In the genomic region with DNA sequence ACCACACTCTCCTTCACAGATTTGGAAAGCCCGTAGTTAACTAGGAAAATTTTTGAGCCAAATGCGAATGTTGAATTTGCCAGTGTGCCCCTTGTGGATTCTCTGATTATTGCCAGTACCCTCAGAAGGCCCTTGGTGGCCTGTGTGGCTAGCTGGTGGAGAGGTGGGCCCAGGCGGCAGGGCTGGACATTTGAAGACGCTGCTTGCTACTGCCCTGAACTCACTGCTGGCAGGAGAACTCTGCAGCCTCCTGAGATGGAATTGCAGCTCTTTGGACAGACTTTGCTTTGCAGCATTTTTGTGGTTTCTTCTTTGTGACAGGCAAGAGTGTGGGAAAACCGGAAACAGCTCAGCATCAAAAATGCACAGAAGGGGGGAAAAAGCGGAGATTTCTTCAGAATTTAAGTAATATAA, we compare ENCODE assay signal across 10 cellular contexts.
DNase-seq lines count a peak whose midpoint lies in the region; ATAC-seq and TF ChIP-seq lines count a peak whose summit lies in the region.
"Had no signal": no experiment of that assay in that cellular context is flagged by ENCODE, and none has a peak within 500 bp of the region (broad histone marks: within the 10 kb centered on the region; RNA-seq: fewer than 3 reads in every experiment).

No MANE protein-coding gene starts in this region.

- H4K91ac ChIP-seq in trophoblast cell (ENCODE audit: low read depth, low read length): no peak overlapping the region

- no peaks in the 10 kb centered on the region for H3K27me3 Mint-ChIP-seq in stimulated activated naive CD8-positive, alpha-beta T cell treated with anti-CD3 and anti-CD28 coated beads, Interleukin-15, amount 100 ng/mL, for 72 hours

- peaks cover 0 to 2% of the 10 kb centered on the region in 2 experiments for H3K36me3 ChIP-seq in trophoblast cell (ENCODE audit: control insufficient read depth in 1 of 2, insufficient read depth in 2 of 2, low read length in 2 of 2)

- H3K4me3 ChIP-seq in dorsolateral prefrontal cortex: no peak overlapping the region
- H3K4me3 ChIP-seq in trophoblast cell (ENCODE audit: low read depth, low read length): no peak overlapping the region

- WGBS in trophoblast cell (ENCODE audit: extremely low coverage, insufficient coverage, insufficient read length): no CpG with 5 or more reads among the region's 6 CpGs

- DNase-seq in EL: peak; percentile 87
- peak; percentile 8 for DNase-seq in NAMALWA (ENCODE audit: low spot score)
- DNase-seq in dorsolateral prefrontal cortex: no peak
- peak; percentile 1 to 24 for DNase-seq in trophoblast cell
- DNase-seq in retina: no peak
- no peak for DNase-seq in stimulated activated naive CD8-positive, alpha-beta T cell treated with anti-CD3 and anti-CD28 coated beads, Interleukin-15, amount 100 ng/mL, for 72 hours
- DNase-seq in activated CD4-positive, alpha-beta T cell treated with anti-CD3 and anti-CD28 coated beads, Interleukin-2, amount 50 U/mL, for 48 hours: no peak
- DNase-seq: immature natural killer cell, NCI-H1417 treated with DMSO at 0.1 percent for 48 hours had no signal

- H2BK120ac ChIP-seq in trophoblast cell (ENCODE audit: insufficient read depth, low read length, poor library complexity): no peak overlapping the region

- H3K9ac ChIP-seq in trophoblast cell (ENCODE audit: low read length): no peak overlapping the region

- no peak overlapping the region for H2BK5ac ChIP-seq in trophoblast cell (ENCODE audit: low read depth, low read length, poor library complexity)

- TF ChIP-seq CTCF in dorsolateral prefrontal cortex (IDR thresholded peaks at IDR 0.05 in 54 of 56, conservative IDR thresholded peaks at IDR 0.05 in 2 of 56; ENCODE audit: low read depth in 1 of 56, partially characterized antibody in 56 of 56): peak in 46 of 56 donors; percentile 11 to 60 (median 36)

- H3K14ac ChIP-seq in trophoblast cell (ENCODE audit: low read length): no peak overlapping the region

- H3K4ac ChIP-seq in trophoblast cell (ENCODE audit: low read depth, low read length): no peak overlapping the region

- H4K12ac ChIP-seq in trophoblast cell (ENCODE audit: low read depth, low read length): no peak overlapping the region

- no peak overlapping the region for H2BK12ac ChIP-seq in trophoblast cell (ENCODE audit: low read length)

- H3K79me1 ChIP-seq in trophoblast cell (ENCODE audit: low read length): peaks cover 2% of the 10 kb centered on the region

- peaks cover 2 to 3% of the 10 kb centered on the region in 2 experiments for H3K4me1 ChIP-seq in trophoblast cell (ENCODE audit: control insufficient read depth in 1 of 2, insufficient read depth in 2 of 2, low read length in 2 of 2)

- ATAC-seq in stimulated activated naive CD8-positive, alpha-beta T cell treated with anti-CD3 and anti-CD28 coated beads, Interleukin-15, amount 100 ng/mL, for 72 hours: no peak
- no peak for ATAC-seq in HG03097 (IDR thresholded peaks at IDR 0.05; ENCODE audit: low FRiP score, unreplicated experiment)

- H3K27me3 ChIP-seq in dorsolateral prefrontal cortex (no peaks in the 10 kb centered on the region), trophoblast cell (ENCODE audit: insufficient read depth, low read length) (no peaks in the 10 kb centered on the region)

- intact Hi-C loops in dorsolateral prefrontal cortex (cut with DNase I): no loop called here

- no peak overlapping the region for H3K18ac ChIP-seq in trophoblast cell (ENCODE audit: low read length)

- H3K9me3 ChIP-seq in trophoblast cell (ENCODE audit: insufficient read depth, low read depth, low read length): no peaks in the 10 kb centered on the region

- H3K4me1 Mint-ChIP-seq in stimulated activated naive CD8-positive, alpha-beta T cell treated with anti-CD3 and anti-CD28 coated beads, Interleukin-15, amount 100 ng/mL, for 72 hours: no peaks in the 10 kb centered on the region
- H3K4me1 Mint-ChIP-seq: immature natural killer cell had no signal

- H3K79me2 ChIP-seq in trophoblast cell (ENCODE audit: control insufficient read depth, insufficient read depth, low read length, poor library complexity): no peaks in the 10 kb centered on the region

- no peak overlapping the region for H3K27ac Mint-ChIP-seq in stimulated activated naive CD8-positive, alpha-beta T cell treated with anti-CD3 and anti-CD28 coated beads, Interleukin-15, amount 100 ng/mL, for 72 hours
- H3K27ac Mint-ChIP-seq: immature natural killer cell had no signal

- H2AK5ac ChIP-seq in trophoblast cell (ENCODE audit: low read length): no peak overlapping the region

- H4K8ac ChIP-seq in trophoblast cell (ENCODE audit: low read depth, low read length): no peak overlapping the region

- no peak overlapping the region for H3K4me2 ChIP-seq in trophoblast cell (ENCODE audit: low read length)

- no peak overlapping the region for H3K23ac ChIP-seq in trophoblast cell (ENCODE audit: low read length)

- H3K4me3 Mint-ChIP-seq in stimulated activated naive CD8-positive, alpha-beta T cell treated with anti-CD3 and anti-CD28 coated beads, Interleukin-15, amount 100 ng/mL, for 72 hours: no peak overlapping the region
- H3K4me3 Mint-ChIP-seq: immature natural killer cell had no signal

- H3K9me3 Mint-ChIP-seq in stimulated activated naive CD8-positive, alpha-beta T cell treated with anti-CD3 and anti-CD28 coated beads, Interleukin-15, amount 100 ng/mL, for 72 hours: no peaks in the 10 kb centered on the region
- H3K9me3 Mint-ChIP-seq: immature natural killer cell had no signal

- H2AFZ ChIP-seq in trophoblast cell (ENCODE audit: insufficient read depth, low read length, poor library complexity): no peak overlapping the region

- H3K27ac ChIP-seq in dorsolateral prefrontal cortex (peak overlapping the region in 13 of 59 donors; percentile 0 to 69 (median 28)), trophoblast cell (ENCODE audit: low read depth, low read length) (no peak overlapping the region)

Comparison
In these comparisons a context has a peak if more than half of its experiments do, and no peak if none do; other contexts are left out.
1. DNase-seq: peak in EL (single experiment), NAMALWA (single experiment) and trophoblast cell (2 of 2); none in dorsolateral prefrontal cortex (0 of 10), retina (single experiment), stimulated activated naive CD8-positive, alpha-beta T cell treated with anti-CD3 and anti-CD28 coated beads, Interleukin-15, amount 100 ng/mL, for 72 hours (0 of 2) and activated CD4-positive, alpha-beta T cell treated with anti-CD3 and anti-CD28 coated beads, Interleukin-2, amount 50 U/mL, for 48 hours (0 of 2).